Comparison of ENCODE assay signal across 1 cellular context in the genomic region with DNA sequence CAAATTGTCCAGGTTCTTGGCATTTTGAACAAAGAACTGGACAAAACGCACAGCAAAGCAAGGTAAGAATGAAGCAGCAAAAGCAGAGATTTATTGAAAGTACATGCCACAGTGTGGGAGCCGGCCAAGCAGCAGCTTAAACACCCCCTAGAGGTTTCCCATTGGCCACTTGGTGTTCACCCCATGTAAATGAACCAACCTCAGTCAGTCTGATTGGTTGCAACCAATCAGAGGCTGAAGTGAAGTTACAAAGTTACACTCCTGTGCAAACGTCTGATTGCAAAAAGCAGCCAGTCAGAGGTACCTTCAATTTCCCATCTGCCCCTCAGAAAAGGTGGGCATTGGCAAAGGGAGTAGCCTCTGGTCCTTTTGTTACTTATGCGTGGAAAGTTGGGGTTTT.
TF ChIP-seq lines count a peak whose summit lies in the region.

No MANE protein-coding gene starts in this region.

TF ChIP-seq in K562, 482 proteins besides CTCF, POLR2A, EP300 and RAD21:
- TF ChIP-seq ZFPM2 (CRISPR knock-in tag; IDR thresholded peaks at IDR 0.05) = no peak
- TF ChIP-seq C11orf30 (IDR thresholded peaks at IDR 0.05; ENCODE audit: low read depth) = no peak
- peak; percentile 39 for TF ChIP-seq NFYB (IDR thresholded peaks at IDR 0.05; ENCODE audit: extremely low read depth, insufficient read length)
- peak; percentile 82; the same call in 1 of the 2 replicates for TF ChIP-seq PHF21A (IDR thresholded peaks at IDR 0.05; ENCODE audit: borderline replicate concordance, low read depth)
- peak in 1 of 2 experiments; percentile 69; a peak in 1 of 4 replicates for TF ChIP-seq RCOR1 (IDR thresholded peaks at IDR 0.05; ENCODE audit: borderline replicate concordance in 1 of 2, low read depth in 2 of 2, low read length in 2 of 2)
- TF ChIP-seq, protein P1, sequence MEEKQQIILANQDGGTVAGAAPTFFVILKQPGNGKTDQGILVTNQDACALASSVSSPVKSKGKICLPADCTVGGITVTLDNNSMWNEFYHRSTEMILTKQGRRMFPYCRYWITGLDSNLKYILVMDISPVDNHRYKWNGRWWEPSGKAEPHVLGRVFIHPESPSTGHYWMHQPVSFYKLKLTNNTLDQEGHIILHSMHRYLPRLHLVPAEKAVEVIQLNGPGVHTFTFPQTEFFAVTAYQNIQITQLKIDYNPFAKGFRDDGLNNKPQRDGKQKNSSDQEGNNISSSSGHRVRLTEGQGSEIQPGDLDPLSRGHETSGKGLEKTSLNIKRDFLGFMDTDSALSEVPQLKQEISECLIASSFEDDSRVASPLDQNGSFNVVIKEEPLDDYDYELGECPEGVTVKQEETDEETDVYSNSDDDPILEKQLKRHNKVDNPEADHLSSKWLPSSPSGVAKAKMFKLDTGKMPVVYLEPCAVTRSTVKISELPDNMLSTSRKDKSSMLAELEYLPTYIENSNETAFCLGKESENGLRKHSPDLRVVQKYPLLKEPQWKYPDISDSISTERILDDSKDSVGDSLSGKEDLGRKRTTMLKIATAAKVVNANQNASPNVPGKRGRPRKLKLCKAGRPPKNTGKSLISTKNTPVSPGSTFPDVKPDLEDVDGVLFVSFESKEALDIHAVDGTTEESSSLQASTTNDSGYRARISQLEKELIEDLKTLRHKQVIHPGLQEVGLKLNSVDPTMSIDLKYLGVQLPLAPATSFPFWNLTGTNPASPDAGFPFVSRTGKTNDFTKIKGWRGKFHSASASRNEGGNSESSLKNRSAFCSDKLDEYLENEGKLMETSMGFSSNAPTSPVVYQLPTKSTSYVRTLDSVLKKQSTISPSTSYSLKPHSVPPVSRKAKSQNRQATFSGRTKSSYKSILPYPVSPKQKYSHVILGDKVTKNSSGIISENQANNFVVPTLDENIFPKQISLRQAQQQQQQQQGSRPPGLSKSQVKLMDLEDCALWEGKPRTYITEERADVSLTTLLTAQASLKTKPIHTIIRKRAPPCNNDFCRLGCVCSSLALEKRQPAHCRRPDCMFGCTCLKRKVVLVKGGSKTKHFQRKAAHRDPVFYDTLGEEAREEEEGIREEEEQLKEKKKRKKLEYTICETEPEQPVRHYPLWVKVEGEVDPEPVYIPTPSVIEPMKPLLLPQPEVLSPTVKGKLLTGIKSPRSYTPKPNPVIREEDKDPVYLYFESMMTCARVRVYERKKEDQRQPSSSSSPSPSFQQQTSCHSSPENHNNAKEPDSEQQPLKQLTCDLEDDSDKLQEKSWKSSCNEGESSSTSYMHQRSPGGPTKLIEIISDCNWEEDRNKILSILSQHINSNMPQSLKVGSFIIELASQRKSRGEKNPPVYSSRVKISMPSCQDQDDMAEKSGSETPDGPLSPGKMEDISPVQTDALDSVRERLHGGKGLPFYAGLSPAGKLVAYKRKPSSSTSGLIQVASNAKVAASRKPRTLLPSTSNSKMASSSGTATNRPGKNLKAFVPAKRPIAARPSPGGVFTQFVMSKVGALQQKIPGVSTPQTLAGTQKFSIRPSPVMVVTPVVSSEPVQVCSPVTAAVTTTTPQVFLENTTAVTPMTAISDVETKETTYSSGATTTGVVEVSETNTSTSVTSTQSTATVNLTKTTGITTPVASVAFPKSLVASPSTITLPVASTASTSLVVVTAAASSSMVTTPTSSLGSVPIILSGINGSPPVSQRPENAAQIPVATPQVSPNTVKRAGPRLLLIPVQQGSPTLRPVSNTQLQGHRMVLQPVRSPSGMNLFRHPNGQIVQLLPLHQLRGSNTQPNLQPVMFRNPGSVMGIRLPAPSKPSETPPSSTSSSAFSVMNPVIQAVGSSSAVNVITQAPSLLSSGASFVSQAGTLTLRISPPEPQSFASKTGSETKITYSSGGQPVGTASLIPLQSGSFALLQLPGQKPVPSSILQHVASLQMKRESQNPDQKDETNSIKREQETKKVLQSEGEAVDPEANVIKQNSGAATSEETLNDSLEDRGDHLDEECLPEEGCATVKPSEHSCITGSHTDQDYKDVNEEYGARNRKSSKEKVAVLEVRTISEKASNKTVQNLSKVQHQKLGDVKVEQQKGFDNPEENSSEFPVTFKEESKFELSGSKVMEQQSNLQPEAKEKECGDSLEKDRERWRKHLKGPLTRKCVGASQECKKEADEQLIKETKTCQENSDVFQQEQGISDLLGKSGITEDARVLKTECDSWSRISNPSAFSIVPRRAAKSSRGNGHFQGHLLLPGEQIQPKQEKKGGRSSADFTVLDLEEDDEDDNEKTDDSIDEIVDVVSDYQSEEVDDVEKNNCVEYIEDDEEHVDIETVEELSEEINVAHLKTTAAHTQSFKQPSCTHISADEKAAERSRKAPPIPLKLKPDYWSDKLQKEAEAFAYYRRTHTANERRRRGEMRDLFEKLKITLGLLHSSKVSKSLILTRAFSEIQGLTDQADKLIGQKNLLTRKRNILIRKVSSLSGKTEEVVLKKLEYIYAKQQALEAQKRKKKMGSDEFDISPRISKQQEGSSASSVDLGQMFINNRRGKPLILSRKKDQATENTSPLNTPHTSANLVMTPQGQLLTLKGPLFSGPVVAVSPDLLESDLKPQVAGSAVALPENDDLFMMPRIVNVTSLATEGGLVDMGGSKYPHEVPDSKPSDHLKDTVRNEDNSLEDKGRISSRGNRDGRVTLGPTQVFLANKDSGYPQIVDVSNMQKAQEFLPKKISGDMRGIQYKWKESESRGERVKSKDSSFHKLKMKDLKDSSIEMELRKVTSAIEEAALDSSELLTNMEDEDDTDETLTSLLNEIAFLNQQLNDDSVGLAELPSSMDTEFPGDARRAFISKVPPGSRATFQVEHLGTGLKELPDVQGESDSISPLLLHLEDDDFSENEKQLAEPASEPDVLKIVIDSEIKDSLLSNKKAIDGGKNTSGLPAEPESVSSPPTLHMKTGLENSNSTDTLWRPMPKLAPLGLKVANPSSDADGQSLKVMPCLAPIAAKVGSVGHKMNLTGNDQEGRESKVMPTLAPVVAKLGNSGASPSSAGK (IDR thresholded peaks at IDR 0.05) = no peak
- peak; percentile 41 to 48; a peak in 1 of 4 replicates for TF ChIP-seq KDM1A (IDR thresholded peaks at IDR 0.05)
